In the genomic region with DNA sequence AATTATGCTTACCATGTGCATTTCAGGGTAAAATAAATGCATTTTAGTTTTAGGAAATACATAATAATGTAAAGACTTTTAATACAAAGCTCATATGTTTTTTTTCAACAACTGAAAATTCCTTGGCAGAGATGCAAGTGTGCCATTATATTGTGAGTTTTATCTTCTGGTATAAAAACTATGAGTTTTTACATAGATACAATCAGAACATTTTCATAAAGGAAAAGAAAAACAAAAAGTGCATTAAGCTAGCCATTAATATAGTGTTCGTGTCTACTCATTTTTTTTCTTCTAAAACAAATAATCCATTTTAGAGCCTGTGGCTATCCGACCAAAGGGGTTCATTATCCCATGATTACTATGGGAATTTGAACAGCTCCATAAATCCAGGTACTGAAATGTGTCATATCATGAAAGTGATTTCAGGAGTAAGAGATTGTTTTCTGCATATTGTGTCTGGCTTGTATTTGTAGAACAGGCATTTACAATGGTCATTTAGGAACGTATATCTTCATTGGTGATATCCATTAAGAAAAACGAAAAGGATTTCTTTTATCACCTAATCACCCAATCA, we compare ENCODE assay signal across 8 cellular contexts.
"Had no signal": no experiment of that assay in that cellular context is flagged by ENCODE, and none has a peak within 500 bp of the region (broad histone marks: within the 10 kb centered on the region; RNA-seq: fewer than 3 reads in every experiment).

No MANE protein-coding gene starts in this region.

- H3K9me3 Mint-ChIP-seq: GM23338 had no signal

- H3K4me1 Mint-ChIP-seq: GM23338, IgD-negative memory B cell had no signal

- H3K4me3 ChIP-seq: GM23338, HAP-1 had no signal

- H3K27me3 Mint-ChIP-seq: IgD-negative memory B cell had no signal

- H3K4me3 Mint-ChIP-seq: GM23338, HFFc6, IgD-negative memory B cell had no signal

- H3K9me3 ChIP-seq: HAP-1 had no signal

- DNase-seq: H7, HFFc6 had no signal

- ATAC-seq: GM23338, HCT116, HepG2 had no signal

- H3K36me3 ChIP-seq: HAP-1 had no signal

- H3K27ac Mint-ChIP-seq: GM23338, HFFc6, IgD-negative memory B cell had no signal

- H3K27ac ChIP-seq: HL-60 had no signal
